ENCODE assay signal across 17 cellular contexts in the genomic region with DNA sequence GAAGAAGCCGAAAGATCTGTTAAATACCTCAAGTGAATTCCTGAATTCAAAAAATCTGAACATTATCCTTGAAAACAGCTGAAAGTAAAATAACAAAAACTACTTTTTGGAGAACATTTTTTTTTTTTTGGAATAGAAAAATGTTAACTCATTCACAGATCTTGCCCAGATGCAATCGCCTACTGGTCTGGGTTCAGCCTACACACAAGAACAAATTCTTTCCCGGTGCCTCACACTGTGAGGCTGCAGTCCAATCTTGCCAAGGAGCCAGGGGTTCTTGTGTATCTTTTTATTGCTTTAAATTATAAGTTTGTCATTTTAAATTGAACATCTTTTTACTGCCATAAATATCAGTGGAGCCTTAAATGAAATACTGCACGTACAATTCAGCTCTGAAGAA. TPM values are rescaled to one million over a fixed set of nuclear protein-coding genes. Genes with fewer than 3 reads are reported as not detected.
DNase-seq lines count a peak whose midpoint lies in the region; ATAC-seq and TF ChIP-seq lines count a peak whose summit lies in the region.
"Had no signal": no experiment of that assay in that cellular context is flagged by ENCODE, and none has a peak within 500 bp of the region (broad histone marks: within the 10 kb centered on the region; RNA-seq: fewer than 3 reads in every experiment).

No MANE protein-coding gene starts in this region.

- H3K79me2 ChIP-seq in ACC112 (ENCODE audit: control insufficient read depth, insufficient read depth, low read length, unreplicated experiment) = no peaks in the 10 kb centered on the region

- POLR2A ChIA-PET in IMR-90 (lab: Charles Lee; ENCODE audit: unreplicated experiment) = interaction anchor here (0.7 kb wide), 1 partner anchor 456 kb away, joined by 6 read pairs; no protein-coding TSS in a partner anchor

- H3K27ac ChIP-seq in ACC112 (ENCODE audit: low read depth, low read length) (peak overlapping the region; percentile 45), IMR-90 (ENCODE audit: insufficient read depth, low read length) (no peak overlapping the region), substantia nigra (ENCODE audit: low read depth, low read length, poor library complexity, severe bottlenecking) (no peak overlapping the region)
- H3K27ac ChIP-seq: esophagus muscularis mucosa, KMS-11, neutrophil had no signal

- ATAC-seq in IMR-90 (ENCODE audit: low read depth) = peak; percentile 76
- no peak for ATAC-seq in GM18519 (IDR thresholded peaks at IDR 0.05; ENCODE audit: low FRiP score, unreplicated experiment)

- no peak overlapping the region for H3K9ac ChIP-seq in IMR-90 (ENCODE audit: low read depth, low read length)
- H3K9ac ChIP-seq: KMS-11 had no signal

- no peak overlapping the region for H3K56ac ChIP-seq in IMR-90 (ENCODE audit: extremely low read depth, insufficient read depth, low read length)

- peak overlapping the region; percentile 71 for H2AFZ ChIP-seq in ACC112 (ENCODE audit: low read length, unreplicated experiment)
- H2AFZ ChIP-seq in IMR-90 (replicated peaks; ENCODE audit: low read length, poor library complexity) = no peak overlapping the region

- H3K14ac ChIP-seq in IMR-90 (replicated peaks; ENCODE audit: low read depth, low read length) = no peak overlapping the region

- no peak overlapping the region for H3K4me2 ChIP-seq in IMR-90 (ENCODE audit: low read depth, low read length)
- H3K4me2 ChIP-seq: KMS-11 had no signal

- H2AK9ac ChIP-seq in IMR-90 (replicated peaks; ENCODE audit: low read depth, low read length, poor library complexity) = no peak overlapping the region

- no peaks in the 10 kb centered on the region for H4K20me1 ChIP-seq in IMR-90 (ENCODE audit: insufficient read depth, low read length)

- TF ChIP-seq POLR2A in IMR-90 (IDR thresholded peaks at IDR 0.05; ENCODE audit: low read depth, low read length) = no peak

- no peaks in the 10 kb centered on the region for H3K9me1 ChIP-seq in IMR-90 (ENCODE audit: insufficient read depth, low read length)

- no peak overlapping the region for H4K91ac ChIP-seq in IMR-90 (ENCODE audit: insufficient read depth, low read depth, low read length)

- H2BK5ac ChIP-seq in IMR-90 (ENCODE audit: low read depth, low read length, poor library complexity, severe bottlenecking) = no peak overlapping the region

- H3K4me3 ChIP-seq in ACC112 (ENCODE audit: low read depth, low read length) (peak overlapping the region; percentile 40; the same call in 1 of the 2 replicates), IMR-90 (ENCODE audit: insufficient read depth, low read depth, low read length) (no peak overlapping the region), cardiac fibroblast (replicated peaks in 1 of 2; ENCODE audit: low read depth in 2 of 2, low read length in 2 of 2) (no peak overlapping the region)
- H3K4me3 ChIP-seq: esophagus muscularis mucosa had no signal

- H3K4me1 ChIP-seq in ACC112 (ENCODE audit: control insufficient read depth, insufficient read depth, low read length, unreplicated experiment) = peaks cover 9% of the 10 kb centered on the region
- H3K4me1 ChIP-seq in IMR-90 (ENCODE audit: control insufficient read depth, insufficient read depth, low read length) = peaks cover 1% of the 10 kb centered on the region; the same call in 1 of the 2 replicates
- H3K4me1 ChIP-seq: esophagus muscularis mucosa had no signal

- no peak for TF ChIP-seq RAD21 in IMR-90 (IDR thresholded peaks at IDR 0.05; ENCODE audit: low read length)

- no peak overlapping the region for H3K23ac ChIP-seq in IMR-90 (ENCODE audit: low read depth, low read length)

- H3K9me3 ChIP-seq in IMR-90 (ENCODE audit: control insufficient read depth, insufficient read depth, low read length) = no peaks in the 10 kb centered on the region
- H3K9me3 ChIP-seq: esophagus muscularis mucosa, neutrophil had no signal

- H3K27me3 ChIP-seq in ACC112 (ENCODE audit: insufficient read depth, low read length) (no peaks in the 10 kb centered on the region), IMR-90 (ENCODE audit: control insufficient read depth, insufficient read depth, low read length) (no peaks in the 10 kb centered on the region; the same call in 1 of the 2 replicates)
- H3K27me3 ChIP-seq: esophagus muscularis mucosa, neutrophil had no signal

- dilution Hi-C loops in IMR-90 (cut with HindIII; ENCODE audit: low sequenced_read_pairs, unreplicated experiment) = no loop called here

- H3K4ac ChIP-seq in IMR-90 (ENCODE audit: low read depth, low read length) = no peak overlapping the region

- no peak overlapping the region for H2AK5ac ChIP-seq in IMR-90 (ENCODE audit: low read depth, low read length)

- BruUV-seq in IMR-90 (replicated peaks; lab: Mats Ljungman, UMichigan) = no TSS peak

- H3K79me1 ChIP-seq in IMR-90 (ENCODE audit: low read depth in 1 of 2, low read length in 2 of 2) = no peaks in the 10 kb centered on the region; a peak in 1 of 4 replicates

- H3K36me3 ChIP-seq in ACC112 (ENCODE audit: insufficient read depth, low read length) = no peaks in the 10 kb centered on the region
- no peaks in the 10 kb centered on the region for H3K36me3 ChIP-seq in IMR-90 (ENCODE audit: control insufficient read depth, insufficient read depth, low read length)
- H3K36me3 ChIP-seq: esophagus muscularis mucosa, neutrophil had no signal

- H2BK20ac ChIP-seq in IMR-90 (ENCODE audit: low read depth, low read length) = no peak overlapping the region

- no peak overlapping the region for H4K5ac ChIP-seq in IMR-90 (ENCODE audit: low read depth, low read length)

- H2BK120ac ChIP-seq in IMR-90 (ENCODE audit: low read depth, low read length) = no peak overlapping the region

- TF ChIP-seq CTCF in IMR-90 (conservative IDR thresholded peaks at IDR 0.05; ENCODE audit: low read depth, low read length) (no peak), cardiac fibroblast (IDR thresholded peaks at IDR 0.05; ENCODE audit: low read depth, low read length) (no peak)

- CTCF ChIA-PET in IMR-90 (lab: Yijun Ruan, JAX) = interaction anchor here (0.6 to 1.3 kb wide), 4 partner anchors 317 to 1324 kb away, joined by 3 to 6 read pairs (median 4); no protein-coding TSS in a partner anchor

- WGBS in IMR-90 (ENCODE audit: extremely low coverage in 2 of 2, insufficient read length in 1 of 2), 2 experiments = no CpG with 5 or more reads among the region's 4 CpGs

- intact Hi-C loops in IMR-90 (cut with micrococcal nuclease) = loop anchor here (5.0 to 10.0 kb wide), 2 partner anchors 103 to 840 kb away; no protein-coding TSS in a partner anchor

- DNase-seq in IMR-90 (peak; percentile 83), cardiac fibroblast (ENCODE audit: low read depth in 2 of 2) (peak; percentile 55 to 72), kidney glomerular epithelial cell (lab: John Stamatoyannopoulos, UW) (peak; percentile 9), NCI-H2171 treated with DMSO at 0.1 percent for 48 hours (lab: John Stamatoyannopoulos, UW) (no peak), NCI-H748 treated with DMSO at 0.1 percent for 48 hours (lab: John Stamatoyannopoulos, UW) (no peak), substantia nigra (lab: John Stamatoyannopoulos, UW) (no peak)
- DNase-seq: activated CD4-positive, alpha-beta T cell treated with anti-CD3 and anti-CD28 coated beads, Interleukin-2, amount 50 U/mL, for 4 hours; dermis blood vessel endothelial cell; GDM1; NCI-H1436; NCI-H446; small intestine had no signal

- H4K8ac ChIP-seq in IMR-90 (ENCODE audit: low read depth in 2 of 2, low read length in 2 of 2) = no peak overlapping the region

- no peak overlapping the region for H2BK15ac ChIP-seq in IMR-90 (ENCODE audit: low read depth, low read length)

- no peak overlapping the region for H3K18ac ChIP-seq in IMR-90 (ENCODE audit: low read depth, low read length)

- in situ Hi-C loops in IMR-90 (cut with MboI; ENCODE audit: low sequenced_read_pairs) = loop anchor here (5.0 kb wide), 1 partner anchor 378 kb away; no protein-coding TSS in a partner anchor

TF ChIP-seq in IMR-90, 13 proteins besides CTCF, POLR2A, EP300 and RAD21:
- TF ChIP-seq MXI1 (IDR thresholded peaks at IDR 0.05; ENCODE audit: borderline replicate concordance, low read depth, low read length) (no peak), SMC3 (IDR thresholded peaks at IDR 0.05; ENCODE audit: low read depth, low read length) (no peak), MAZ (IDR thresholded peaks at IDR 0.05; ENCODE audit: borderline replicate concordance, low read depth, low read length) (no peak), BHLHE40 (IDR thresholded peaks at IDR 0.05; ENCODE audit: low read depth, low read length) (no peak), FOS (IDR thresholded peaks at IDR 0.05; ENCODE audit: low read depth, low read length) (0 out of 2 replicates have a peak, but pooled peaks have one; percentile 7), NFE2L2 (IDR thresholded peaks at IDR 0.05; ENCODE audit: low read depth, low read length) (no peak)

RNA-seq across cellular contexts. Expression of gene TMEM200A, which starts 41.2 kb away (rescaled TPM):
- total RNA-seq in IMR-90 (2012; rRNA removed) = 37.1 and 47.8 TPM in 2 replicates
- 19.4 and 22.8 TPM in 2 replicates for polyA plus RNA-seq in IMR-90 (2012; rRNA removed)
- polyA plus RNA-seq in IMR-90 (2012; cell fraction: cytosol; rRNA removed) = 7.1 and 11.5 TPM in 2 replicates
- 2.3 and 6.7 TPM in 2 replicates for polyA plus RNA-seq in IMR-90 (2012; cell fraction: nucleus; rRNA removed; ENCODE audit: low replicate concordance)

Comparison
In these comparisons a context has a peak if more than half of its experiments do, and no peak if none do; other contexts are left out.
1. DNase-seq: peak in IMR-90 (single experiment), cardiac fibroblast (2 of 2) and kidney glomerular epithelial cell (single experiment); none in NCI-H2171 treated with DMSO at 0.1 percent for 48 hours (single experiment), NCI-H748 treated with DMSO at 0.1 percent for 48 hours (single experiment) and substantia nigra (0 of 49).